14 cellular contexts compared by ENCODE assay signal in genomic region chr4:26032142-26032541, GRCh38.
DNase-seq lines count a peak whose midpoint lies in the region; ATAC-seq and TF ChIP-seq lines count a peak whose summit lies in the region.
"Had no signal": no experiment of that assay in that cellular context is flagged by ENCODE, and none has a peak within 500 bp of the region (broad histone marks: within the 10 kb centered on the region; RNA-seq: fewer than 3 reads in every experiment).

No MANE protein-coding gene starts in this region.

- ATAC-seq in sciatic nerve (peak; percentile 1), HG02678 (IDR thresholded peaks at IDR 0.05; ENCODE audit: unreplicated experiment) (no peak)
- ATAC-seq: natural killer cell had no signal

- intact Hi-C loops in sciatic nerve (cut with DNase I), result no loop called here

- DNase-seq in ELR (ENCODE audit: low read depth), result peak; percentile 72
- DNase-seq in fibroblast of peridontal ligament (ENCODE audit: extremely low read depth), result peak; percentile 71
- no peak for DNase-seq in sciatic nerve (ENCODE audit: low spot score)
- DNase-seq in activated naive CD4-positive, alpha-beta T cell treated with anti-CD3 and anti-CD28 coated beads, Interleukin-2, amount 50 U/mL, for 16 hours, result no peak
- no peak for DNase-seq in SW 1271 (lab: John Stamatoyannopoulos, UW)
- no peak for DNase-seq in SHP77 treated with DMSO at 0.1 percent for 48 hours (lab: John Stamatoyannopoulos, UW)
- DNase-seq: aorta, erythroblast, islet precursor cell, MM.1S, natural killer cell had no signal

- peak overlapping the region; percentile 27; the same call in 1 of the 2 replicates for H3K27ac ChIP-seq in VCaP
- H3K27ac ChIP-seq: C4-2B had no signal

- no peak for TF ChIP-seq CTCF in VCaP (conservative IDR thresholded peaks at IDR 0.05)

Comparison
In these comparisons a context has a peak if more than half of its experiments do, and no peak if none do; other contexts are left out.
1. DNase-seq: peak in ELR (single experiment) and fibroblast of peridontal ligament (single experiment); none in sciatic nerve (single experiment), activated naive CD4-positive, alpha-beta T cell treated with anti-CD3 and anti-CD28 coated beads, Interleukin-2, amount 50 U/mL, for 16 hours (single experiment), SW 1271 (0 of 2) and SHP77 treated with DMSO at 0.1 percent for 48 hours (single experiment).